ENCODE assay signal across 22 cellular contexts in the genomic region with DNA sequence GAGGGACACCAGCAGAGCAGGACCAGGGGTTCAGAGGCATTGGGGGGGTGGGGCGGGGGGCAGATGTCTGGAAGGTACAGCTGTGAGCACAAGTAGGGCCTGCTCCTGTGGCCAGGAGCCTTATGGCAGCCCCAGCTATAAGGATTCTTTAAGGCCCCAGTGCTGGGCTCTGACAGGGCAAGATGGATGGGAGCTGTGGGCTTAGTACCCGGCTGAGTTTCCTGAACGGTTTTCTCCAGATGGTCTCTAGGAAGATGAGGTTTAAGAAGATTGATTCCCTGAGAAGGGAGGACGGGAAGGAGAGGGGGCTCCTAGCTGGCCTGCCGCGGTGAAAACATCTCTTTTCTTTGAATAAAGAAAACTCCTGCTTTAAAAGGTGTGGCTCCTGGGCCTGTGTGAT.
"Had no signal": no experiment of that assay in that cellular context is flagged by ENCODE, and none has a peak within 500 bp of the region (broad histone marks: within the 10 kb centered on the region; RNA-seq: fewer than 3 reads in every experiment).

No MANE protein-coding gene starts in this region.

- H3K4me1 ChIP-seq: gastroesophageal sphincter, neural progenitor cell had no signal

- H3K4me3 Mint-ChIP-seq: naive thymus-derived CD8-positive, alpha-beta T cell; neural progenitor cell had no signal

- H3K9me3 ChIP-seq: mucosa of descending colon, pancreas, stomach, thoracic aorta, transverse colon had no signal

- H3K4me3 ChIP-seq: dorsolateral prefrontal cortex, gastroesophageal sphincter, hepatocyte, mucosa of descending colon, neural progenitor cell, pancreas, stomach, thoracic aorta, transverse colon had no signal

- H3K36me3 ChIP-seq: gastroesophageal sphincter, neural progenitor cell, pancreas, stomach, thoracic aorta, transverse colon had no signal

- H3K27me3 ChIP-seq: dorsolateral prefrontal cortex, gastroesophageal sphincter, hepatocyte, neural progenitor cell, pancreas, stomach, transverse colon had no signal

- H3K36me3 Mint-ChIP-seq: naive thymus-derived CD8-positive, alpha-beta T cell; neural progenitor cell had no signal

- H3K27me3 Mint-ChIP-seq: naive thymus-derived CD8-positive, alpha-beta T cell had no signal

- H3K27ac Mint-ChIP-seq: naive thymus-derived CD8-positive, alpha-beta T cell had no signal

- DNase-seq: cortex of kidney; dorsolateral prefrontal cortex; effector CD8-positive, alpha-beta T cell; glutamatergic neuron; mammary epithelial cell; mucosa of descending colon; naive thymus-derived CD8-positive, alpha-beta T cell; occipital lobe; right cardiac atrium; small intestine; stimulated activated CD4-positive, alpha-beta T cell treated with anti-CD3 and anti-CD28 coated beads, Interleukin-12 subunit alpha, Interleukin-12 subunit beta, amount 100 ng/mL, for 4 hours; stimulated activated naive CD4-positive, alpha-beta T cell; stomach; substantia nigra; transverse colon had no signal

- H3K27ac ChIP-seq: dorsolateral prefrontal cortex, gastroesophageal sphincter, hepatocyte, neural progenitor cell, pancreas, stomach, thoracic aorta, transverse colon had no signal

- ATAC-seq: esophagus mucosa; gastroesophageal sphincter; left lobe of liver; mucosa of descending colon; naive thymus-derived CD8-positive, alpha-beta T cell; pancreas; right cardiac atrium had no signal
